Comparison of ENCODE assay signal across 11 cellular contexts in genomic region chr2:104090407-104090806, GRCh38.
"Had no signal": no experiment of that assay in that cellular context is flagged by ENCODE, and none has a peak within 500 bp of the region (broad histone marks: within the 10 kb centered on the region; RNA-seq: fewer than 3 reads in every experiment).

No MANE protein-coding gene starts in this region.

- H3K9me3 ChIP-seq: HAP-1 had no signal

- FAIRE-seq: H1, H54 had no signal

- H3K4me2 ChIP-seq: GM23338 had no signal

- H3K36me3 ChIP-seq: HAP-1 had no signal

- H3K27ac ChIP-seq: GM23248 had no signal

- ATAC-seq: GM23338, HCT116 had no signal

- H2AFZ ChIP-seq: GM23248, GM23338 had no signal

- H3K9ac ChIP-seq: GM23248 had no signal

- H3K4me3 ChIP-seq: GM23248, GM23338, HAP-1 had no signal

- H3K27ac Mint-ChIP-seq: GM23338, H9, HFFc6 had no signal

- DNase-seq: GM23248, GOT3, H7, H9, HCEC 1CT, HFFc6 had no signal

- H3K4me3 Mint-ChIP-seq: GM23338, H9, HFFc6 had no signal
